12 cellular contexts compared by ENCODE assay signal in genomic region chr19:5567360-5567970, GRCh38. TPM values are rescaled to one million over a fixed set of nuclear protein-coding genes. Genes with fewer than 3 reads are reported as not detected.
A peak's percentile ranks its signal among the peaks of the same experiment; 100 is the strongest.
DNase-seq lines count a peak whose midpoint lies in the region; ATAC-seq and TF ChIP-seq lines count a peak whose summit lies in the region.
"Had no signal": no experiment of that assay in that cellular context is flagged by ENCODE, and none has a peak within 500 bp of the region (broad histone marks: within the 10 kb centered on the region; RNA-seq: fewer than 3 reads in every experiment).

TSS of gene TINCR (minus strand) at chr19:5567953.

- no peak for DNase-seq in left ventricle myocardium inferior
- DNase-seq in right atrium auricular region (ENCODE audit: low spot score), result no peak
- DNase-seq in coronary artery (ENCODE audit: low spot score), result no peak
- no peak for DNase-seq in left lung
- DNase-seq in upper lobe of right lung, result no peak
- DNase-seq in GM19238 (ENCODE audit: insufficient read length, low spot score), result no peak
- no peak for DNase-seq in hepatic stellate cell (ENCODE audit: low spot score)
- DNase-seq: midbrain, NCI-H510A, T-helper 1 cell had no signal

- H3K27me3 ChIP-seq in left ventricle myocardium inferior (ENCODE audit: low read depth) (peaks cover 78% of the 10 kb centered on the region), right atrium auricular region (peaks cover 0 to 4% of the 10 kb centered on the region in 2 donors), left lung (peaks cover 12 to 71% of the 10 kb centered on the region in 2 donors), upper lobe of right lung (peaks cover 33% of the 10 kb centered on the region)
- H3K27me3 ChIP-seq: BLaER1 had no signal

- no peak within 1 kb of the TSS for H3K27ac ChIP-seq in left ventricle myocardium inferior (replicated peaks)
- H3K27ac ChIP-seq in right atrium auricular region, result no peak within 1 kb of the TSS
- H3K27ac ChIP-seq in coronary artery, result no peak within 1 kb of the TSS
- H3K27ac ChIP-seq in left lung, result no peak within 1 kb of the TSS
- H3K27ac ChIP-seq in upper lobe of right lung, result no peak within 1 kb of the TSS
- H3K27ac ChIP-seq: BLaER1 had no signal

- H3K4me3 ChIP-seq in left ventricle myocardium inferior (peak within 1 kb of the TSS; percentile 42), right atrium auricular region (peak within 1 kb of the TSS in 1 of 2 donors; percentile 35), coronary artery (peak within 1 kb of the TSS; percentile 54), left lung (no peak within 1 kb of the TSS), upper lobe of right lung (peak within 1 kb of the TSS; percentile 28)
- H3K4me3 ChIP-seq: BLaER1 had no signal

- no peaks in the 10 kb centered on the region for H3K4me1 ChIP-seq in left ventricle myocardium inferior
- no peaks in the 10 kb centered on the region for H3K4me1 ChIP-seq in right atrium auricular region
- no peaks in the 10 kb centered on the region for H3K4me1 ChIP-seq in left lung
- no peaks in the 10 kb centered on the region for H3K4me1 ChIP-seq in upper lobe of right lung

- peaks cover 11% of the 10 kb centered on the region for H3K9me3 ChIP-seq in left ventricle myocardium inferior (replicated peaks)
- peaks cover 0 to 2% of the 10 kb centered on the region in 2 donors for H3K9me3 ChIP-seq in right atrium auricular region
- H3K9me3 ChIP-seq in left lung, result no peaks in the 10 kb centered on the region
- H3K9me3 ChIP-seq in upper lobe of right lung, result no peaks in the 10 kb centered on the region
- H3K9me3 ChIP-seq: BLaER1 had no signal

- TF ChIP-seq CTCF in left ventricle myocardium inferior (IDR thresholded peaks at IDR 0.05; ENCODE audit: borderline replicate concordance) (no peak), right atrium auricular region (IDR thresholded peaks at IDR 0.05) (peak in 1 of 2 donors; percentile 40), coronary artery (IDR thresholded peaks at IDR 0.05) (no peak), left lung (IDR thresholded peaks at IDR 0.05) (no peak), upper lobe of right lung (IDR thresholded peaks at IDR 0.05) (no peak)

- ATAC-seq in left lung (peak; percentile 32), upper lobe of right lung (peak; percentile 39), HG03025 (IDR thresholded peaks at IDR 0.05; ENCODE audit: low FRiP score, unreplicated experiment) (no peak)

- intact Hi-C loops in left ventricle myocardium inferior (cut with micrococcal nuclease) (no loop called here), left lung (cut with DNase I) (no loop called here), upper lobe of right lung (cut with DNase I) (no loop called here)

- H3K36me3 ChIP-seq in left ventricle myocardium inferior (no peaks in the 10 kb centered on the region), right atrium auricular region (no peaks in the 10 kb centered on the region), left lung (no peaks in the 10 kb centered on the region), upper lobe of right lung (no peaks in the 10 kb centered on the region)
- H3K36me3 ChIP-seq: BLaER1 had no signal

RNA-seq across cellular contexts. Expression of gene TINCR, which starts in this region (rescaled TPM):
- total RNA-seq in left ventricle myocardium inferior (not detected), right atrium auricular region (under 1 TPM in 1 of 2 donors, not detected in 1; 0.59 TPM), left lung (under 1 TPM; 0.76 TPM), upper lobe of right lung (5.6 TPM)

Comparison
In these comparisons a context has a peak if more than half of its experiments do, and no peak if none do; other contexts are left out.
1. Peak in ATAC-seq in left lung; RNA of the gene not detected or under 1 TPM.
2. H3K4me3 ChIP-seq: peak in left ventricle myocardium inferior (single experiment), coronary artery (single experiment) and upper lobe of right lung (single experiment); none in left lung (0 of 2).